Comparison of ENCODE assay signal across 1 cellular context in genomic region chr17:32444301-32445074, GRCh38.
TF ChIP-seq lines count a peak whose summit lies in the region.

PSMD11 (plus strand) TSS chr17:32444510; CDS start chr17:32444524, 14 bp downstream.

TF ChIP-seq in HepG2, 621 proteins besides CTCF, POLR2A, EP300 and RAD21 (continued from another document and continues in another):
- no peak for TF ChIP-seq TERF1 (CRISPR knock-in tag; IDR thresholded peaks at IDR 0.05)
- TF ChIP-seq MZF1 (CRISPR knock-in tag; IDR thresholded peaks at IDR 0.05; ENCODE audit: borderline replicate concordance): no peak
- TF ChIP-seq SAFB2 (CRISPR knock-in tag; IDR thresholded peaks at IDR 0.05; ENCODE audit: borderline replicate concordance, low read depth): peak; percentile 89; the same call in 1 of the 2 replicates
- no peak for TF ChIP-seq ZSCAN22 (CRISPR knock-in tag; IDR thresholded peaks at IDR 0.05)
- no peak for TF ChIP-seq SMYD3 (CRISPR knock-in tag; IDR thresholded peaks at IDR 0.05)
- peak; percentile 49; the same call in 1 of the 2 replicates for TF ChIP-seq ZBTB26 (CRISPR knock-in tag; IDR thresholded peaks at IDR 0.05; ENCODE audit: borderline replicate concordance)
- TF ChIP-seq ZNF143 (CRISPR knock-in tag; IDR thresholded peaks at IDR 0.05): peak; percentile 97
- peak; percentile 87; the same call in 1 of the 2 replicates for TF ChIP-seq ZNF670 (CRISPR knock-in tag; IDR thresholded peaks at IDR 0.05; ENCODE audit: borderline replicate concordance)
- TF ChIP-seq ZNF563 (CRISPR knock-in tag; IDR thresholded peaks at IDR 0.05): peak; percentile 80
- no peak for TF ChIP-seq PCBP2 (optimal IDR thresholded peaks at IDR 0.05; ENCODE audit: low read depth, low read length, poor library complexity, severe bottlenecking)
- TF ChIP-seq TBX3 (IDR thresholded peaks at IDR 0.05; ENCODE audit: borderline replicate concordance): peak; percentile 16; the same call in 1 of the 2 replicates
- TF ChIP-seq SNAPC2 (CRISPR knock-in tag; IDR thresholded peaks at IDR 0.05): 0 out of 2 replicates have a peak, but pooled peaks have one; percentile 46
- no peak for TF ChIP-seq GATA4 (IDR thresholded peaks at IDR 0.05; ENCODE audit: borderline replicate concordance, low read depth)
- peak; percentile 81 for TF ChIP-seq ZHX2 (IDR thresholded peaks at IDR 0.05; ENCODE audit: low read depth)
- TF ChIP-seq ZHX2 (CRISPR knock-in tag; IDR thresholded peaks at IDR 0.05; ENCODE audit: borderline replicate concordance): no peak; the same call in 1 of the 2 replicates
- 0 out of 2 replicates have a peak, but pooled peaks have one; percentile 18 for TF ChIP-seq PAXIP1 (CRISPR knock-in tag; conservative IDR thresholded peaks at IDR 0.05)
- peak; percentile 72; the same call in 1 of the 2 replicates for TF ChIP-seq ZNF747 (CRISPR knock-in tag; IDR thresholded peaks at IDR 0.05; ENCODE audit: borderline replicate concordance)
- TF ChIP-seq MYNN (CRISPR knock-in tag; IDR thresholded peaks at IDR 0.05; ENCODE audit: low read depth): no peak
- TF ChIP-seq CREB1 (IDR thresholded peaks at IDR 0.05): peak; percentile 62
- TF ChIP-seq CREB1 (CRISPR knock-in tag; IDR thresholded peaks at IDR 0.05): peak; percentile 91
- TF ChIP-seq FIP1L1 (IDR thresholded peaks at IDR 0.05; ENCODE audit: borderline replicate concordance, insufficient read depth, low read depth, low read length): 0 out of 2 replicates have a peak, but pooled peaks have one; percentile 41
- 0 out of 2 replicates have a peak, but pooled peaks have one; percentile 49 for TF ChIP-seq FOXA3 (CRISPR knock-in tag; IDR thresholded peaks at IDR 0.05)
- TF ChIP-seq MEIS1 (CRISPR knock-in tag; IDR thresholded peaks at IDR 0.05; ENCODE audit: borderline replicate concordance): no peak
- peak; percentile 65; the same call in 1 of the 2 replicates for TF ChIP-seq GMEB2 (CRISPR knock-in tag; IDR thresholded peaks at IDR 0.05; ENCODE audit: low read depth)
- TF ChIP-seq GPN1 (CRISPR knock-in tag; IDR thresholded peaks at IDR 0.05; ENCODE audit: borderline replicate concordance): no peak
- TF ChIP-seq POLR2AphosphoS5 (IDR thresholded peaks at IDR 0.05; ENCODE audit: low read depth, low read length): peak; percentile 52; the same call in 1 of the 2 replicates
- no peak for TF ChIP-seq ZFP36L2 (CRISPR knock-in tag; IDR thresholded peaks at IDR 0.05)
- 0 out of 2 replicates have a peak, but pooled peaks have one; percentile 22 for TF ChIP-seq AHDC1 (CRISPR knock-in tag; IDR thresholded peaks at IDR 0.05; ENCODE audit: borderline replicate concordance)
- no peak for TF ChIP-seq CREBL2 (CRISPR knock-in tag; IDR thresholded peaks at IDR 0.05; ENCODE audit: borderline replicate concordance)
- peak; percentile 63; the same call in 1 of the 2 replicates for TF ChIP-seq MAFG (CRISPR knock-in tag; IDR thresholded peaks at IDR 0.05)
- peak; percentile 49; the same call in 1 of the 2 replicates for TF ChIP-seq ZBTB2 (CRISPR knock-in tag; IDR thresholded peaks at IDR 0.05; ENCODE audit: low read depth)
- no peak for TF ChIP-seq ZNF615 (CRISPR knock-in tag; IDR thresholded peaks at IDR 0.05; ENCODE audit: borderline replicate concordance)
- 0 out of 2 replicates have a peak, but pooled peaks have one; percentile 17 for TF ChIP-seq ZSCAN9 (CRISPR knock-in tag; IDR thresholded peaks at IDR 0.05; ENCODE audit: borderline replicate concordance)
- no peak for TF ChIP-seq SATB2 (CRISPR knock-in tag; IDR thresholded peaks at IDR 0.05)
- TF ChIP-seq HCFC1 (IDR thresholded peaks at IDR 0.05; ENCODE audit: low read depth, low read length): peak; percentile 96
- TF ChIP-seq ZNF737 (CRISPR knock-in tag; IDR thresholded peaks at IDR 0.05; ENCODE audit: borderline replicate concordance): no peak
